ENCODE assay signal across 21 cellular contexts in the genomic region with DNA sequence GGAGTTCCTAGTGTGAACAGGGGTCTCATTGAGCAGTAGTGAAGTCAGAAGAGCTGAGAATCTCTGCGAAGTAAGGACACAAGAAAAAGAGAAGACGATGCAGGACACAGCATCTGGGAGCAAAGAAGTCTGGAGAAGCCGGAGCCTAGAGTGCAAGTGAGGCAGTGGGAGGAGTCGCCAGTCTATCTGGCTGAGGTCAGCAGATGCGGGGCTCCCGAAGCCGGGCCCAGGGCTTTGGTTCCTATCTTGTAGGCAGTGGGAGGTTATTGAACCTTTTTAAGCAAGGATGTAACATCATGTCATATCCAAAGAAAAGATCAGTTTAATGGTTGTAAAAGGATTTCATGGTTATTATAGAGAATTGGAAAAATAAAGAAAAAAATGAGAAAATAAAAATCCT.
"Had no signal": no experiment of that assay in that cellular context is flagged by ENCODE, and none has a peak within 500 bp of the region (broad histone marks: within the 10 kb centered on the region; RNA-seq: fewer than 3 reads in every experiment).

No MANE protein-coding gene starts in this region.

- ATAC-seq: gastrocnemius medialis; heart right ventricle; left cardiac atrium; left lung; left ventricle myocardium superior; lower lobe of right lung; naive thymus-derived CD4-positive, alpha-beta T cell had no signal

- H3K27ac ChIP-seq: colonic mucosa, esophagus squamous epithelium, gastrocnemius medialis, heart right ventricle, left lung, lower lobe of right lung had no signal

- H3K27ac Mint-ChIP-seq: dendritic cell treated with granulocyte-macrophage colony-stimulating factor and Interleukin-4, amounts not matched to agents 40 ng/mL and 50 ng/mL, for 4 days; memory B cell; naive thymus-derived CD4-positive, alpha-beta T cell had no signal

- DNase-seq: colonic mucosa; cortex of kidney; effector CD4-positive, alpha-beta T cell; effector memory CD4-positive, alpha-beta T cell; esophagus squamous epithelium; foreskin fibroblast; foreskin melanocyte; gastrocnemius medialis; glutamatergic neuron; heart right ventricle; hippocampal formation; left cardiac atrium; left lung; left ventricle myocardium superior; lower lobe of right lung; mammary epithelial cell; mesendoderm; midbrain; naive thymus-derived CD4-positive, alpha-beta T cell had no signal

- H3K4me1 Mint-ChIP-seq: memory B cell had no signal

- H3K36me3 ChIP-seq: colonic mucosa, esophagus squamous epithelium, gastrocnemius medialis, heart right ventricle, left lung, lower lobe of right lung had no signal

- H3K36me3 Mint-ChIP-seq: memory B cell; naive thymus-derived CD4-positive, alpha-beta T cell had no signal

- H3K27me3 ChIP-seq: colonic mucosa, esophagus squamous epithelium, gastrocnemius medialis had no signal

- H3K9me3 ChIP-seq: colonic mucosa, esophagus squamous epithelium, gastrocnemius medialis, heart right ventricle, left lung, lower lobe of right lung had no signal

- H3K4me3 ChIP-seq: colonic mucosa, esophagus squamous epithelium, gastrocnemius medialis, heart right ventricle, left lung, lower lobe of right lung had no signal

- H3K4me1 ChIP-seq: colonic mucosa, gastrocnemius medialis, lower lobe of right lung had no signal

- H3K9me3 Mint-ChIP-seq: memory B cell had no signal

- H3K4me3 Mint-ChIP-seq: dendritic cell treated with granulocyte-macrophage colony-stimulating factor and Interleukin-4, amounts not matched to agents 40 ng/mL and 50 ng/mL, for 4 days; memory B cell; naive thymus-derived CD4-positive, alpha-beta T cell had no signal
